In genomic region chr5:14164164-14164720, GRCh38 we compare ENCODE assay signal across 18 cellular contexts.
"Had no signal": no experiment of that assay in that cellular context is flagged by ENCODE, and none has a peak within 500 bp of the region (broad histone marks: within the 10 kb centered on the region; RNA-seq: fewer than 3 reads in every experiment).

No MANE protein-coding gene starts in this region.

- ATAC-seq: activated CD4-positive, CD25-positive, alpha-beta regulatory T cell treated with anti-CD3 and anti-CD28 coated beads, Interleukin-2, amount 50 U/mL, for 24 hours; body of pancreas; heart left ventricle; right cardiac atrium; stimulated activated naive CD8-positive, alpha-beta T cell treated with anti-CD3 and anti-CD28 coated beads, Interleukin-15, Interleukin-2, amounts not matched to agents 100 U/mL and 50 U/mL, for 24 hours had no signal

- H3K9me3 ChIP-seq: body of pancreas, prostate gland, suprapubic skin, upper lobe of left lung had no signal

- DNase-seq: activated CD4-positive, alpha-beta T cell treated with anti-CD3 and anti-CD28 coated beads, Interleukin-2, amount 50 U/mL, for 1 hour; activated CD8-positive, alpha-beta memory T cell treated with anti-CD3 and anti-CD28 coated beads for 24 hours; activated gamma-delta T cell treated with Interleukin-2 at 50 U/mL for 16 hours; amniotic stem cell; body of pancreas; central memory CD4-positive, alpha-beta T cell; heart left ventricle; immature natural killer cell; nephron progenitor cell; occipital lobe; right cardiac atrium; small intestine; stimulated activated naive CD8-positive, alpha-beta T cell treated with anti-CD3 and anti-CD28 coated beads, Interleukin-15, Interleukin-2, amounts not matched to agents 100 U/mL and 50 U/mL, for 24 hours; upper lobe of left lung had no signal

- H3K4me1 ChIP-seq: prostate gland had no signal

- H3K4me3 ChIP-seq: body of pancreas, coronary artery, heart left ventricle, prostate gland, suprapubic skin, upper lobe of left lung had no signal

- H3K27ac ChIP-seq: body of pancreas, coronary artery, prostate gland, suprapubic skin, upper lobe of left lung had no signal

- H3K36me3 ChIP-seq: heart left ventricle, prostate gland, suprapubic skin, upper lobe of left lung had no signal

- H3K27me3 ChIP-seq: body of pancreas, heart left ventricle, suprapubic skin, upper lobe of left lung had no signal
